8 cellular contexts compared by ENCODE assay signal in genomic region chr16:2148714-2149629, GRCh38. TPM values are rescaled to one million over a fixed set of nuclear protein-coding genes. Genes with fewer than 3 reads are reported as not detected.
DNase-seq lines count a peak whose midpoint lies in the region; ATAC-seq, FAIRE-seq and TF ChIP-seq lines count a peak whose summit lies in the region.

No MANE protein-coding gene starts in this region.

- POLR2A ChIA-PET in activated CD4-positive, alpha-beta T cell treated with anti-CD3 and anti-CD28 coated beads, Interleukin-2, amount 10 ng/mL, durations not matched to agents 7 days and 5 days (lab: Charles Lee): no interaction called here
- POLR2A ChIA-PET in H1 (lab: Charles Lee; ENCODE audit: partially characterized antibody): interaction anchor here (0.9 to 15.0 kb wide), 13 partner anchors 7 to 168 kb away, joined by 3 to 312 read pairs (median 4); partner anchors contain the start of genes BRICD5, MLST8, PGP and PKD1

- peak overlapping the region; percentile 7 for H3K4me3 Mint-ChIP-seq in activated CD4-positive, alpha-beta T cell treated with anti-CD3 and anti-CD28 coated beads, Interleukin-2, amount 10 ng/mL, durations not matched to agents 7 days and 5 days

- no peak overlapping the region for H3K27ac Mint-ChIP-seq in activated CD4-positive, alpha-beta T cell treated with anti-CD3 and anti-CD28 coated beads, Interleukin-2, amount 10 ng/mL, durations not matched to agents 7 days and 5 days

- peak overlapping the region; percentile 28 for H4K8ac ChIP-seq in H1 (ENCODE audit: extremely low read depth, insufficient read depth, low read length)

- H3K36me3 Mint-ChIP-seq in activated CD4-positive, alpha-beta T cell treated with anti-CD3 and anti-CD28 coated beads, Interleukin-2, amount 10 ng/mL, durations not matched to agents 7 days and 5 days (ENCODE audit: low read depth): peaks cover 16% of the 10 kb centered on the region

- H3K56ac ChIP-seq in H1 (replicated peaks; ENCODE audit: insufficient read length, low read depth, low read length): no peak overlapping the region

- H3K36me3 ChIP-seq in H1 (ENCODE audit: control insufficient read depth in 2 of 4, insufficient read depth in 4 of 4, low read length in 3 of 4) (peaks cover 5 to 26% (median 10%) of the 10 kb centered on the region in 4 experiments; a peak in 7 of 8 replicates), parathyroid adenoma (ENCODE audit: control insufficient read depth, insufficient read depth, low read length) (no peaks in the 10 kb centered on the region)

- H4K20me1 ChIP-seq in H1 (replicated peaks in 1 of 2; ENCODE audit: control insufficient read depth in 1 of 2, insufficient read depth in 2 of 2, low read length in 2 of 2): peaks cover 9 to 36% of the 10 kb centered on the region in 2 experiments

- no peak overlapping the region for H2AFZ ChIP-seq in H1 (ENCODE audit: low read length)
- peak overlapping the region; percentile 46 for H2AFZ ChIP-seq in parathyroid adenoma

- no peak overlapping the region for H2BK20ac ChIP-seq in H1 (ENCODE audit: low read length)

- H3K4me3 ChIP-seq in H1 (ENCODE audit: extremely low read depth in 1 of 4, insufficient read depth in 2 of 4, low read depth in 3 of 4, low read length in 4 of 4): peak overlapping the region; percentile 37 to 85 (median 48)
- H3K4me3 ChIP-seq in parathyroid adenoma (ENCODE audit: low read depth, low read length): peak overlapping the region; percentile 55

- H3K27me3 ChIP-seq in H1 (replicated peaks in 1 of 4; ENCODE audit: control insufficient read depth in 3 of 4, extremely low read depth in 1 of 4, insufficient read depth in 3 of 4, low read length in 3 of 4): peaks cover 0 to 6% (median 2%) of the 10 kb centered on the region in 4 experiments; a peak in 3 of 7 replicates
- H3K27me3 ChIP-seq in parathyroid adenoma (ENCODE audit: control insufficient read depth, insufficient read depth, low read length): no peaks in the 10 kb centered on the region

- TF ChIP-seq CTCF in H1 (IDR thresholded peaks at IDR 0.05; ENCODE audit: control extremely low read depth in 1 of 3, insufficient read depth in 1 of 3, low read depth in 1 of 3, low read length in 3 of 3) (no peak), parathyroid adenoma (IDR thresholded peaks at IDR 0.05) (no peak)

- H2BK12ac ChIP-seq in H1 (ENCODE audit: low read depth, low read length): no peak overlapping the region

- peak overlapping the region; percentile 94 to 97 for H3K4me2 ChIP-seq in H1 (ENCODE audit: insufficient read depth in 1 of 2, low read depth in 2 of 2, low read length in 2 of 2)
- peak overlapping the region; percentile 84 for H3K4me2 ChIP-seq in parathyroid adenoma (ENCODE audit: low read length)

- CTCF ChIA-PET in activated CD4-positive, alpha-beta T cell treated with anti-CD3 and anti-CD28 coated beads, Interleukin-2, amount 10 ng/mL, durations not matched to agents 7 days and 5 days (lab: Charles Lee): no interaction called here
- CTCF ChIA-PET in H1 (lab: Charles Lee; ENCODE audit: partially characterized antibody): interaction anchor here (0.5 to 3.6 kb wide), 2 partner anchors 127 to 204 kb away, joined by 3 to 15 read pairs; no protein-coding TSS in a partner anchor

- no peak overlapping the region for H2BK15ac ChIP-seq in H1 (ENCODE audit: low read length)

- no peak for ATAC-seq in GM21360 (IDR thresholded peaks at IDR 0.05; ENCODE audit: unreplicated experiment)
- ATAC-seq in GM21825 (IDR thresholded peaks at IDR 0.05; ENCODE audit: unreplicated experiment): no peak

- TF ChIP-seq RAD21 in H1 (IDR thresholded peaks at IDR 0.05 in 1 of 2, conservative IDR thresholded peaks at IDR 0.05 in 1 of 2; ENCODE audit: low read depth in 2 of 2, low read length in 2 of 2): no peak

- H4K5ac ChIP-seq in H1 (ENCODE audit: insufficient read length, low read depth, low read length): peak overlapping the region; percentile 25

- no peak for FAIRE-seq in H1 (lab: Jason Lieb, UNC)

- TF ChIP-seq EP300 in H1 (IDR thresholded peaks at IDR 0.05; ENCODE audit: borderline replicate concordance in 1 of 2, low read depth in 2 of 2, low read length in 2 of 2): no peak

- no peak overlapping the region for H3K27ac ChIP-seq in H1 (ENCODE audit: low read depth, low read length)
- no peak overlapping the region for H3K27ac ChIP-seq in parathyroid adenoma

- DNase-seq in activated CD4-positive, alpha-beta T cell treated with anti-CD3 and anti-CD28 coated beads, Interleukin-2, amount 10 ng/mL, durations not matched to agents 7 days and 5 days: peak; percentile 29
- no peak for DNase-seq in activated CD4-positive, alpha-beta T cell treated with anti-CD3 and anti-CD28 coated beads for 1 hour
- DNase-seq in RPMI7951 (ENCODE audit: low read depth): peak; percentile 22
- DNase-seq in H1 (ENCODE audit: low read depth in 1 of 2, low spot score in 2 of 2): peak in 1 of 2 experiments; percentile 70
- no peak for DNase-seq in NOMO-1 treated with DMSO at 0.1 percent for 48 hours (lab: John Stamatoyannopoulos, UW; ENCODE audit: unreplicated experiment)

- H2AK5ac ChIP-seq in H1 (ENCODE audit: low read depth, low read length): peak overlapping the region; percentile 41; the same call in 1 of the 2 replicates

- no peak overlapping the region for H4K91ac ChIP-seq in H1 (replicated peaks; ENCODE audit: insufficient read length, low read length)

- 9% methylated on average over 9 of the region's 62 CpGs; no CpG with 5 or more reads in 1 of the 2 experiments for WGBS in H1 (ENCODE audit: extremely low coverage in 1 of 2, insufficient coverage in 1 of 2, insufficient read length in 1 of 2, insufficient replicate concordance in 2 of 2, low coverage in 1 of 2, low lambda C conversion rate in 2 of 2, missing lambda C conversion rate in 1 of 2), 2 experiments

- H3K9ac ChIP-seq in H1 (replicated peaks in 1 of 4; ENCODE audit: extremely low read depth in 1 of 4, low read depth in 3 of 4, low read length in 3 of 4): peak overlapping the region in 1 of 4 experiments; percentile 31; a peak in 3 of 7 replicates
- no peak overlapping the region for H3K9ac ChIP-seq in parathyroid adenoma

- no peak overlapping the region for H3K14ac ChIP-seq in H1 (ENCODE audit: insufficient read length)

- H3K9me3 ChIP-seq in H1 (ENCODE audit: insufficient read depth in 2 of 2, low read depth in 1 of 2, low read length in 1 of 2) (no peaks in the 10 kb centered on the region), parathyroid adenoma (ENCODE audit: control insufficient read depth, low read length) (no peaks in the 10 kb centered on the region)

- H3K18ac ChIP-seq in H1 (ENCODE audit: extremely low read depth, low read length): peak overlapping the region; percentile 48

- no peak overlapping the region for H3K4ac ChIP-seq in H1 (replicated peaks; ENCODE audit: insufficient read length, low read depth, low read length)

- H3K79me2 ChIP-seq in H1 (ENCODE audit: control insufficient read depth in 1 of 2, insufficient read depth in 2 of 2, low read length in 2 of 2) (peaks cover under 1 to 19% of the 10 kb centered on the region in 2 experiments; a peak in 2 of 4 replicates), parathyroid adenoma (peaks cover 32% of the 10 kb centered on the region)

- no peak overlapping the region for H2BK120ac ChIP-seq in H1 (replicated peaks; ENCODE audit: low read depth, low read length)

- H3K4me1 Mint-ChIP-seq in activated CD4-positive, alpha-beta T cell treated with anti-CD3 and anti-CD28 coated beads, Interleukin-2, amount 10 ng/mL, durations not matched to agents 7 days and 5 days: peaks cover 25% of the 10 kb centered on the region

- no peaks in the 10 kb centered on the region for H3K79me1 ChIP-seq in H1 (ENCODE audit: low read depth, low read length)

- TF ChIP-seq POLR2A in H1 (IDR thresholded peaks at IDR 0.05; ENCODE audit: control extremely low read depth in 1 of 2, low read depth in 2 of 2, low read length in 2 of 2): no peak

- no peak overlapping the region for H3K23ac ChIP-seq in H1 (ENCODE audit: insufficient read length)

- peaks cover 30% of the 10 kb centered on the region; the same call in 1 of the 2 replicates for H3K23me2 ChIP-seq in H1 (ENCODE audit: low read depth, low read length)

- H2BK5ac ChIP-seq in H1 (ENCODE audit: low read depth, low read length): no peak overlapping the region

- H3K4me1 ChIP-seq in H1 (replicated peaks in 1 of 4; ENCODE audit: control insufficient read depth in 3 of 4, insufficient read depth in 4 of 4, low read length in 3 of 4): peaks cover 3 to 36% (median 27%) of the 10 kb centered on the region in 4 experiments
- peaks cover 31% of the 10 kb centered on the region for H3K4me1 ChIP-seq in parathyroid adenoma

- H3K27me3 Mint-ChIP-seq in activated CD4-positive, alpha-beta T cell treated with anti-CD3 and anti-CD28 coated beads, Interleukin-2, amount 10 ng/mL, durations not matched to agents 7 days and 5 days: no peaks in the 10 kb centered on the region

- H3K9me3 Mint-ChIP-seq in activated CD4-positive, alpha-beta T cell treated with anti-CD3 and anti-CD28 coated beads, Interleukin-2, amount 10 ng/mL, durations not matched to agents 7 days and 5 days: no peaks in the 10 kb centered on the region

RNA-seq across cellular contexts. Expression of gene RAB26, which starts 0.5 kb away (rescaled TPM):
- total RNA-seq in activated CD4-positive, alpha-beta T cell treated with anti-CD3 and anti-CD28 coated beads, Interleukin-2, amount 10 ng/mL, durations not matched to agents 7 days and 5 days: under 1 TPM; 0.20 to 0.42 TPM
- total RNA-seq in RPMI7951 (2014; rRNA removed; shearing (Covaris generic)): 0.20 and 0.72 TPM in 2 replicates
- total RNA-seq in H1 (2021; fragmentation: NEBNext Ultra II Directional; extraction: Animal tissue kit (Norgen Biotek cat#: 25700)): 4.3 and 5.3 TPM in 2 replicates
- 5.4 and 6.6 TPM in 2 replicates for polyA plus RNA-seq in H1 (2011; rRNA removed)
- polyA plus RNA-seq in H1 (2011; cell fraction: cytosol; rRNA removed): 7.4 TPM
- 23.2 TPM for polyA plus RNA-seq in H1 (2011; cell fraction: nucleus; rRNA removed)
- polyA plus RNA-seq in H1 (2012, experiment 1 of 2): 6.8 to 14.2 TPM (median 12.7 TPM) in 4 replicates
- polyA plus RNA-seq in H1 (2012, experiment 2 of 2): 4.8 TPM
- polyA plus RNA-seq in H1 (2013, experiment 1 of 2): 11.6 TPM
- 13.9 TPM for polyA plus RNA-seq in H1 (2013, experiment 2 of 2)
- polyA minus RNA-seq in H1 (2011; rRNA and poly(A)+ RNA removed): 2.4 and 2.6 TPM in 2 replicates
- polyA minus RNA-seq in H1 (2011; cell fraction: cytosol; rRNA and poly(A)+ RNA removed): 2.0 TPM
- polyA minus RNA-seq in H1 (2011; cell fraction: nucleus; rRNA and poly(A)+ RNA removed): 3.2 TPM

RNA-seq across cellular contexts. Expression of gene TRAF7, which starts 6.6 kb away (rescaled TPM):
- total RNA-seq in activated CD4-positive, alpha-beta T cell treated with anti-CD3 and anti-CD28 coated beads, Interleukin-2, amount 10 ng/mL, durations not matched to agents 7 days and 5 days: 10 to 100 TPM; 55.6 to 59.7 TPM
- total RNA-seq in RPMI7951 (2014; rRNA removed; shearing (Covaris generic)): 47.7 and 57.2 TPM in 2 replicates
- 148 and 155 TPM in 2 replicates for total RNA-seq in H1 (2021; fragmentation: NEBNext Ultra II Directional; extraction: Animal tissue kit (Norgen Biotek cat#: 25700))
- polyA plus RNA-seq in H1 (2011; rRNA removed): 96.8 and 140 TPM in 2 replicates
- 87.7 TPM for polyA plus RNA-seq in H1 (2011; cell fraction: cytosol; rRNA removed)
- polyA plus RNA-seq in H1 (2011; cell fraction: nucleus; rRNA removed): 166 TPM
- polyA plus RNA-seq in H1 (2012, experiment 1 of 2): 72.2 to 138 TPM (median 118 TPM) in 4 replicates
- 99.5 TPM for polyA plus RNA-seq in H1 (2012, experiment 2 of 2)
- 119 TPM for polyA plus RNA-seq in H1 (2013, experiment 1 of 2)
- polyA plus RNA-seq in H1 (2013, experiment 2 of 2): 114 TPM
- polyA minus RNA-seq in H1 (2011; rRNA and poly(A)+ RNA removed): 88.7 and 112 TPM in 2 replicates
- 80.9 TPM for polyA minus RNA-seq in H1 (2011; cell fraction: cytosol; rRNA and poly(A)+ RNA removed)
- 56.2 TPM for polyA minus RNA-seq in H1 (2011; cell fraction: nucleus; rRNA and poly(A)+ RNA removed)

RNA-seq across cellular contexts. Expression of gene PKD1, which starts 13.3 kb away (rescaled TPM):
- total RNA-seq in activated CD4-positive, alpha-beta T cell treated with anti-CD3 and anti-CD28 coated beads, Interleukin-2, amount 10 ng/mL, durations not matched to agents 7 days and 5 days: 10 to 100 TPM; 72.9 to 77.2 TPM
- total RNA-seq in RPMI7951 (2014; rRNA removed; shearing (Covaris generic)): 19.1 and 29.9 TPM in 2 replicates
- total RNA-seq in H1 (2021; fragmentation: NEBNext Ultra II Directional; extraction: Animal tissue kit (Norgen Biotek cat#: 25700)): 52.7 and 63.5 TPM in 2 replicates
- polyA plus RNA-seq in H1 (2011; rRNA removed): 40.6 and 59.4 TPM in 2 replicates
- 50.0 TPM for polyA plus RNA-seq in H1 (2011; cell fraction: cytosol; rRNA removed)
- polyA plus RNA-seq in H1 (2011; cell fraction: nucleus; rRNA removed): 380 TPM
- polyA plus RNA-seq in H1 (2012, experiment 1 of 2): 37.9 to 66.9 TPM (median 59.1 TPM) in 4 replicates
- 29.8 TPM for polyA plus RNA-seq in H1 (2012, experiment 2 of 2)
- 28.9 TPM for polyA plus RNA-seq in H1 (2013, experiment 1 of 2)
- polyA plus RNA-seq in H1 (2013, experiment 2 of 2): 27.1 TPM
- polyA minus RNA-seq in H1 (2011; rRNA and poly(A)+ RNA removed): 24.8 and 36.2 TPM in 2 replicates
- polyA minus RNA-seq in H1 (2011; cell fraction: cytosol; rRNA and poly(A)+ RNA removed): 37.0 TPM
- polyA minus RNA-seq in H1 (2011; cell fraction: nucleus; rRNA and poly(A)+ RNA removed): 106 TPM

RNA-seq across cellular contexts. Expression of gene CASKIN1, which starts 47.4 kb away (rescaled TPM):
- total RNA-seq in activated CD4-positive, alpha-beta T cell treated with anti-CD3 and anti-CD28 coated beads, Interleukin-2, amount 10 ng/mL, durations not matched to agents 7 days and 5 days: under 1 TPM; 0.07 to 0.19 TPM
- not detected in 2 replicates for total RNA-seq in RPMI7951 (2014; rRNA removed; shearing (Covaris generic))
- 6.4 and 6.5 TPM in 2 replicates for total RNA-seq in H1 (2021; fragmentation: NEBNext Ultra II Directional; extraction: Animal tissue kit (Norgen Biotek cat#: 25700))
- 1.2 and 2.7 TPM in 2 replicates for polyA plus RNA-seq in H1 (2011; rRNA removed)
- 2.0 TPM for polyA plus RNA-seq in H1 (2011; cell fraction: cytosol; rRNA removed)
- 9.8 TPM for polyA plus RNA-seq in H1 (2011; cell fraction: nucleus; rRNA removed)
- polyA plus RNA-seq in H1 (2012, experiment 1 of 2): 2.7 to 3.7 TPM (median 3.2 TPM) in 4 replicates
- polyA plus RNA-seq in H1 (2012, experiment 2 of 2): 2.8 TPM
- polyA plus RNA-seq in H1 (2013, experiment 1 of 2): 2.0 TPM
- 1.9 TPM for polyA plus RNA-seq in H1 (2013, experiment 2 of 2)
- 0.93 and 1.9 TPM in 2 replicates for polyA minus RNA-seq in H1 (2011; rRNA and poly(A)+ RNA removed)
- 4.5 TPM for polyA minus RNA-seq in H1 (2011; cell fraction: cytosol; rRNA and poly(A)+ RNA removed)
- polyA minus RNA-seq in H1 (2011; cell fraction: nucleus; rRNA and poly(A)+ RNA removed): 4.4 TPM

RNA-seq across cellular contexts. Expression of gene MLST8, which starts 56.3 kb away (rescaled TPM):
- total RNA-seq in activated CD4-positive, alpha-beta T cell treated with anti-CD3 and anti-CD28 coated beads, Interleukin-2, amount 10 ng/mL, durations not matched to agents 7 days and 5 days: 10 to 100 TPM; 35.9 to 36.4 TPM
- 19.9 and 23.4 TPM in 2 replicates for total RNA-seq in RPMI7951 (2014; rRNA removed; shearing (Covaris generic))
- 67.6 and 69.6 TPM in 2 replicates for total RNA-seq in H1 (2021; fragmentation: NEBNext Ultra II Directional; extraction: Animal tissue kit (Norgen Biotek cat#: 25700))
- polyA plus RNA-seq in H1 (2011; rRNA removed): 321 and 440 TPM in 2 replicates
- polyA plus RNA-seq in H1 (2011; cell fraction: cytosol; rRNA removed): 218 TPM
- 354 TPM for polyA plus RNA-seq in H1 (2011; cell fraction: nucleus; rRNA removed)
- 47.7 to 104 TPM (median 94.8 TPM) in 4 replicates for polyA plus RNA-seq in H1 (2012, experiment 1 of 2)
- 87.2 TPM for polyA plus RNA-seq in H1 (2012, experiment 2 of 2)
- polyA plus RNA-seq in H1 (2013, experiment 1 of 2): 57.1 TPM
- polyA plus RNA-seq in H1 (2013, experiment 2 of 2): 56.1 TPM
- polyA minus RNA-seq in H1 (2011; rRNA and poly(A)+ RNA removed): 88.3 and 98.1 TPM in 2 replicates
- polyA minus RNA-seq in H1 (2011; cell fraction: cytosol; rRNA and poly(A)+ RNA removed): 67.9 TPM
- polyA minus RNA-seq in H1 (2011; cell fraction: nucleus; rRNA and poly(A)+ RNA removed): 111 TPM

Comparison
In these comparisons a context has a peak if more than half of its experiments do, and no peak if none do; other contexts are left out.
1. DNase-seq: peak in activated CD4-positive, alpha-beta T cell treated with anti-CD3 and anti-CD28 coated beads, Interleukin-2, amount 10 ng/mL, durations not matched to agents 7 days and 5 days (single experiment) and RPMI7951 (single experiment); none in activated CD4-positive, alpha-beta T cell treated with anti-CD3 and anti-CD28 coated beads for 1 hour (single experiment) and NOMO-1 treated with DMSO at 0.1 percent for 48 hours (single experiment).